Comparison of ENCODE assay signal across 1 cellular context in genomic region chr4:46937493-46937892, GRCh38.
TF ChIP-seq lines count a peak whose summit lies in the region.

No MANE protein-coding gene starts in this region.

TF ChIP-seq in SK-N-SH treated with all-trans-retinoic acid at 6 μM for 48 hours, 23 proteins besides CTCF, POLR2A, EP300 and RAD21 (continued from another document):
- TF ChIP-seq SNAI2 (CRISPR knock-in tag; IDR thresholded peaks at IDR 0.05) = no peak
- no peak for TF ChIP-seq TOX (CRISPR knock-in tag; IDR thresholded peaks at IDR 0.05; ENCODE audit: borderline replicate concordance)
- TF ChIP-seq RARB (CRISPR knock-in tag; IDR thresholded peaks at IDR 0.05) = no peak
- TF ChIP-seq PATZ1 (CRISPR knock-in tag; IDR thresholded peaks at IDR 0.05; ENCODE audit: borderline replicate concordance) = no peak
- no peak for TF ChIP-seq BACH2 (CRISPR knock-in tag; IDR thresholded peaks at IDR 0.05; ENCODE audit: borderline replicate concordance)
- no peak for TF ChIP-seq CSDC2 (CRISPR knock-in tag; IDR thresholded peaks at IDR 0.05)
